In the genomic region with DNA sequence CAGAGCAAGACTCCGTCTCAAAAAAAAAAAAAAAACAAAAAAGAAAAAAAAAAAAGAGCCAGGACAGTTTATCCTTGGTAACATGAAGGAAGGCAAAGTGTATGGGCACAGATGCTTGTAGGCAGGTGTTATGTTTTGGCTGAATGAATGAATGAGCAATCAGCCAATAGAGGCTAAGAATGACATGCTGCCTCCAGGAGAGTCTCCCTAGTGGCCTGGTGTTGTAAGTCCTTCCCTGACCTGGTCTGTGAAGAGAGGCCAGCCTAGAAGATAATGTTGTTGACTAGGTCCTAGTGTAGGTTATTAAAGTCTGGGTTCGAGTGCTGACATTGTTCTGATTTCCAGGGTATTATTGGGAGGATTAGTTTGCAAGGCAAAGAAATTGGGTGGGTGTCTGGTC, we compare ENCODE assay signal across 1 cellular context.
TF ChIP-seq lines count a peak whose summit lies in the region.

No MANE protein-coding gene starts in this region.

TF ChIP-seq in IMR-90, 13 proteins besides CTCF, POLR2A, EP300 and RAD21:
- TF ChIP-seq ELK1 (IDR thresholded peaks at IDR 0.05; ENCODE audit: borderline replicate concordance, low read depth, low read length), result no peak
- TF ChIP-seq CHD1 (IDR thresholded peaks at IDR 0.05; ENCODE audit: low read depth, low read length), result no peak
- TF ChIP-seq BHLHE40 (IDR thresholded peaks at IDR 0.05; ENCODE audit: low read depth, low read length), result no peak
TF ChIP-seq in IMR-90: peak in this region for 0.
